In genomic region chr15:75202251-75203016, GRCh38 we compare ENCODE assay signal across 8 cellular contexts. TPM values are rescaled to one million over a fixed set of nuclear protein-coding genes. Genes with fewer than 3 reads are reported as not detected.
DNase-seq lines count a peak whose midpoint lies in the region; ATAC-seq and TF ChIP-seq lines count a peak whose summit lies in the region.

No MANE protein-coding gene starts in this region.

- H3F3A ChIP-seq in GM23248 (ENCODE audit: insufficient read depth) (peaks cover 11% of the 10 kb centered on the region), MM.1S (ENCODE audit: insufficient read depth, low read length) (peaks cover 42% of the 10 kb centered on the region)

- peaks cover 22% of the 10 kb centered on the region for H3K4me1 ChIP-seq in GM23248 (ENCODE audit: insufficient read depth)
- peaks cover 39% of the 10 kb centered on the region for H3K4me1 ChIP-seq in MM.1S (ENCODE audit: low read length)

- peak; percentile 89 for DNase-seq in GM06990 (ENCODE audit: extremely low read depth, insufficient read length)
- peak; percentile 95 for DNase-seq in GM23248
- peak; percentile 82 for DNase-seq in MM.1S
- peak; percentile 87 for DNase-seq in central memory CD4-positive, alpha-beta T cell
- DNase-seq in left colon = peak; percentile 88 to 91
- DNase-seq in stimulated activated CD4-positive, alpha-beta T cell treated with anti-CD3 and anti-CD28 coated beads, Interleukin-2, amount 100 ng/mL, for 48 hours = peak; percentile 70 to 77
- no peak for DNase-seq in NCI-H2107 treated with DMSO at 0.1 percent for 48 hours (lab: John Stamatoyannopoulos, UW; ENCODE audit: unreplicated experiment)

- ATAC-seq in activated CD4-positive, CD25-positive, alpha-beta regulatory T cell treated with anti-CD3 and anti-CD28 coated beads, Interleukin-2, amount 50 U/mL, for 24 hours = peak; percentile 63 to 69
- ATAC-seq in left colon = peak; percentile 50

- TF ChIP-seq CTCF in GM06990 (IDR thresholded peaks at IDR 0.05; ENCODE audit: insufficient read depth, low read length, poor library complexity, severe bottlenecking) = peak; percentile 5
- 0 out of 2 replicates have a peak, but pooled peaks have one; percentile 11 for TF ChIP-seq CTCF in MM.1S (IDR thresholded peaks at IDR 0.05; ENCODE audit: low read length)

- peak overlapping the region; percentile 98 for H3K27ac ChIP-seq in GM23248
- peak overlapping the region; percentile 83 for H3K27ac ChIP-seq in MM.1S (ENCODE audit: low read length)

- peak overlapping the region; percentile 91 for H3K4me2 ChIP-seq in GM23248 (ENCODE audit: unreplicated experiment)
- H3K4me2 ChIP-seq in MM.1S (ENCODE audit: low read depth, low read length) = peak overlapping the region; percentile 93

- 0 to 1% methylated on average over 56 to 57 of the region's 71 CpGs for WGBS in GM23248 (ENCODE audit: low coverage in 1 of 2, low lambda C conversion rate in 2 of 2, missing lambda C conversion rate in 2 of 2), 2 experiments

- H3K27me3 ChIP-seq in GM06990 (replicated peaks; ENCODE audit: control insufficient read depth, insufficient read depth, low read length) (no peaks in the 10 kb centered on the region), GM23248 (replicated peaks; ENCODE audit: insufficient read depth) (no peaks in the 10 kb centered on the region), MM.1S (replicated peaks; ENCODE audit: insufficient read depth, low read length) (no peaks in the 10 kb centered on the region)

- H3K4me3 ChIP-seq in GM06990 (replicated peaks; ENCODE audit: low read depth, low read length) (peak overlapping the region; percentile 75), GM23248 (peak overlapping the region; percentile 97), MM.1S (ENCODE audit: low read length) (peak overlapping the region; percentile 95)

- H3K36me3 ChIP-seq in GM06990 (ENCODE audit: control insufficient read depth, insufficient read depth, low read length) = peaks cover 20% of the 10 kb centered on the region
- no peaks in the 10 kb centered on the region for H3K36me3 ChIP-seq in GM23248 (ENCODE audit: low read depth)
- H3K36me3 ChIP-seq in MM.1S (replicated peaks; ENCODE audit: insufficient read depth, low read length) = peaks cover 18% of the 10 kb centered on the region

- H3K9ac ChIP-seq in GM23248 = peak overlapping the region; percentile 100
- peak overlapping the region; percentile 98 for H3K9ac ChIP-seq in MM.1S (ENCODE audit: low read length)

- peaks cover 54% of the 10 kb centered on the region for H3K79me2 ChIP-seq in GM23248 (ENCODE audit: insufficient read depth)
- H3K79me2 ChIP-seq in MM.1S (ENCODE audit: low read length) = peaks cover 67% of the 10 kb centered on the region

- H2AFZ ChIP-seq in GM23248 = 0 out of 2 replicates have a peak overlapping the region, but pooled peaks have one; percentile 31
- no peak overlapping the region for H2AFZ ChIP-seq in MM.1S (ENCODE audit: low read length)

- H3K9me2 ChIP-seq in GM23248 (ENCODE audit: insufficient read depth) = no peaks in the 10 kb centered on the region
- H3K9me2 ChIP-seq in MM.1S (replicated peaks; ENCODE audit: insufficient read depth, low read length) = no peaks in the 10 kb centered on the region

- H3K9me3 ChIP-seq in GM23248 (ENCODE audit: low read depth) (no peaks in the 10 kb centered on the region), MM.1S (replicated peaks; ENCODE audit: insufficient read depth, low read length) (no peaks in the 10 kb centered on the region)

- 0 out of 2 replicates have a peak, but pooled peaks cover 6% of the 10 kb centered on the region for H4K20me1 ChIP-seq in GM23248 (ENCODE audit: insufficient read depth)
- H4K20me1 ChIP-seq in MM.1S (ENCODE audit: insufficient read depth, low read length) = peaks cover 34% of the 10 kb centered on the region

- in situ Hi-C loops in GM23248 (cut with MboI) = no loop called here

- intact Hi-C loops in left colon (cut with DNase I, micrococcal nuclease) = loop anchor here (5.0 kb wide), 1 partner anchor 160 kb away; no protein-coding TSS in a partner anchor

RNA-seq across cellular contexts. Expression of gene C15orf39, which starts 0.8 kb away (rescaled TPM):
- 8.1 and 12.5 TPM in 2 replicates for total RNA-seq in GM23248 (2014; rRNA removed; shearing (Covaris generic))
- 4.7 and 5.1 TPM in 2 replicates for polyA plus RNA-seq in GM23248 (2016; fragmentation: Nextera tagmentation; extraction: Ambion mirVana)
- total RNA-seq in left colon = 10 to 100 TPM; 23.1 to 26.9 TPM

RNA-seq across cellular contexts. Expression of gene GOLGA6C, which starts 55.7 kb away (rescaled TPM):
- not detected in 2 replicates for total RNA-seq in GM23248 (2014; rRNA removed; shearing (Covaris generic))
- polyA plus RNA-seq in GM23248 (2016; fragmentation: Nextera tagmentation; extraction: Ambion mirVana) = not detected in 2 replicates
- total RNA-seq in left colon = not detected
